Comparison of ENCODE assay signal across 22 cellular contexts in the genomic region with DNA sequence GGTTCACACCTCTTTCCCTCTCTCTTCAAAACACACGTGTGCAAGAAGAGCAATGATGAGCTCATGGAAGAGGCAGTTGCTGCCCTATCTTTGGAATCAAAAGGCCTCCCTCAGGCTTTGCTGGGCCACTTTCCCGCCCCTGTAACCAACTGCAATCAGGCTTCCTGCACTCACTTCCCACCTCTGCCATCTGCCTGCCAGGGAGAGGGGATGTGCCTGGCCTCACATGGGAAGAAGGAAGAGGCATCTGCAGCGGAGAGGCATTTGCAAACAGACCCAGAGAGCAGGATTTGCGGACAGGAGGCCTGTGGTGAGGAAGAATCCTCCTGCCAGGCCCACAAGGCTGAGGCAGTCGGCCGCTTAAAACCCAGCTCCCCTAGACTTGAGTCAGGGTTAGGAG.
"Had no signal": no experiment of that assay in that cellular context is flagged by ENCODE, and none has a peak within 500 bp of the region (broad histone marks: within the 10 kb centered on the region; RNA-seq: fewer than 3 reads in every experiment).

No MANE protein-coding gene starts in this region.

- H3K27ac Mint-ChIP-seq: activated CD4-positive, alpha-beta memory T cell treated with anti-CD3 and anti-CD28 coated beads, Interleukin-2, amount 10 ng/mL, durations not matched to agents 7 days and 5 days; activated naive CD4-positive, alpha-beta T cell treated with anti-CD3 and anti-CD28 coated beads, Interleukin-2, amount 50 U/mL, for 24 hours; memory B cell; natural killer cell; progenitor cell of endocrine pancreas; T-helper 17 cell had no signal

- H3K36me3 Mint-ChIP-seq: activated naive CD4-positive, alpha-beta T cell treated with anti-CD3 and anti-CD28 coated beads, Interleukin-2, amount 50 U/mL, for 24 hours; memory B cell; natural killer cell had no signal

- ATAC-seq: left ventricle myocardium superior; natural killer cell; right cardiac atrium; stimulated activated naive CD8-positive, alpha-beta T cell treated with anti-CD3 and anti-CD28 coated beads, Interleukin-15, Interleukin-2, amounts not matched to agents 100 U/mL and 50 U/mL, for 24 hours; T-helper 17 cell had no signal

- H3K27me3 ChIP-seq: brain microvascular endothelial cell, transverse colon had no signal

- H3K4me1 Mint-ChIP-seq: activated CD4-positive, alpha-beta memory T cell treated with anti-CD3 and anti-CD28 coated beads, Interleukin-2, amount 10 ng/mL, durations not matched to agents 7 days and 5 days; activated naive CD4-positive, alpha-beta T cell treated with anti-CD3 and anti-CD28 coated beads, Interleukin-2, amount 50 U/mL, for 24 hours; central memory CD8-positive, alpha-beta T cell; memory B cell; T-helper 17 cell had no signal

- H3K36me3 ChIP-seq: brain microvascular endothelial cell, transverse colon had no signal

- H3K9me3 Mint-ChIP-seq: activated naive CD4-positive, alpha-beta T cell treated with anti-CD3 and anti-CD28 coated beads, Interleukin-2, amount 50 U/mL, for 24 hours; central memory CD8-positive, alpha-beta T cell; natural killer cell had no signal

- H3K9me3 ChIP-seq: transverse colon had no signal

- H3K27ac ChIP-seq: brain microvascular endothelial cell, coronary artery, epithelial cell of prostate, transverse colon had no signal

- H3K4me3 ChIP-seq: coronary artery, transverse colon had no signal

- H3K4me3 Mint-ChIP-seq: activated CD4-positive, alpha-beta memory T cell treated with anti-CD3 and anti-CD28 coated beads, Interleukin-2, amount 10 ng/mL, durations not matched to agents 7 days and 5 days; activated naive CD4-positive, alpha-beta T cell treated with anti-CD3 and anti-CD28 coated beads, Interleukin-2, amount 50 U/mL, for 24 hours; central memory CD8-positive, alpha-beta T cell; memory B cell; natural killer cell; T-helper 17 cell had no signal

- DNase-seq: activated CD4-positive, alpha-beta memory T cell treated with anti-CD3 and anti-CD28 coated beads, Interleukin-2, amount 10 ng/mL, durations not matched to agents 7 days and 5 days; activated CD4-positive, alpha-beta T cell treated with anti-CD3 and anti-CD28 coated beads for 4 hours; activated effector memory CD4-positive, alpha-beta T cell treated with anti-CD3 and anti-CD28 coated beads, Interleukin-2, amount 50 U/mL, for 16 hours; activated T-cell treated with anti-CD3 and anti-CD28 coated beads, Interleukin-2, amount 50 U/mL, for 48 hours; brain microvascular endothelial cell; effector CD8-positive, alpha-beta T cell; kidney glomerular epithelial cell; left ventricle myocardium superior; natural killer cell; occipital lobe; right cardiac atrium; small intestine; stimulated activated CD4-positive, alpha-beta T cell treated with anti-CD3 and anti-CD28 coated beads, Interleukin-4, amount 100 ng/mL, for 4 hours; stimulated activated naive CD8-positive, alpha-beta T cell treated with anti-CD3 and anti-CD28 coated beads, Interleukin-15, Interleukin-2, amounts not matched to agents 100 U/mL and 50 U/mL, for 24 hours; T-helper 17 cell; transverse colon had no signal

- H3K4me1 ChIP-seq: transverse colon had no signal
